In the genomic region with DNA sequence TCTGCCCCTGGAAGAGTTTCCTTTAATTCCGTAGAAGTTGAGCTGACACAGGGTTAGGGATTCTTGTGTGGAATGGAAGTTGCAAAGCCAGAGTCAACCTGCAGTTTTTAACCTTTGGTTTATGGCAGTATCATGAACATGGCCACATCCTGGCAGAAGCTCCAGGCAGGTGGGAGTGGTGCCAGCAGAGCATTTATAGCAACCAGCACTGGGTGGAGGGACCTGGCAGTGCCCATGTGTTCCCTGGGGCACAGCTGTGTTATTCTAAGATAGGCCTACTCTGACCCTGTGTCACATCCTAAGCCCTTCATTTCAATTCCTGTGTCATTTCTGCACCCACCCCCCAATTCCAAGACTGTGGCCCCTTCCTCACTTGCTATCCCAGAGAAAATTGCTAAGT, we compare ENCODE assay signal across 19 cellular contexts. TPM values are rescaled to one million over a fixed set of nuclear protein-coding genes. Genes with fewer than 3 reads are reported as not detected.
DNase-seq lines count a peak whose midpoint lies in the region; ATAC-seq lines count a peak whose summit lies in the region.
"Had no signal": no experiment of that assay in that cellular context is flagged by ENCODE, and none has a peak within 500 bp of the region (broad histone marks: within the 10 kb centered on the region; RNA-seq: fewer than 3 reads in every experiment).

No MANE protein-coding gene starts in this region.

- DNase-seq in G401 (ENCODE audit: low spot score) (peak; percentile 45), NCI-H446 treated with DMSO at 0.1 percent for 48 hours (lab: John Stamatoyannopoulos, UW) (peak; percentile 10), cardiac septum (ENCODE audit: low spot score) (peak; percentile 82), NCI-H82 (lab: John Stamatoyannopoulos, UW) (no peak), SHP77 (lab: John Stamatoyannopoulos, UW) (no peak)
- no peak for DNase-seq in naive thymus-derived CD8-positive, alpha-beta T cell
- DNase-seq in activated CD4-positive, alpha-beta T cell treated with anti-CD3 and anti-CD28 coated beads, Interleukin-2, amount 10 ng/mL, durations not matched to agents 7 days and 5 days = no peak
- DNase-seq: CD8-positive, alpha-beta T cell; EL; GOT3; KBM-7; NCI-H1092; NCI-H2171 treated with DMSO at 0.1 percent for 48 hours; NCI-H510A treated with DMSO at 0.1 percent for 48 hours; NK-92 treated with Interleukin-12 subunit alpha and Interleukin-12 subunit beta, amount 100 ng/mL, for 24 hours had no signal

- H3K4me3 Mint-ChIP-seq in naive thymus-derived CD8-positive, alpha-beta T cell = no peak overlapping the region
- H3K4me3 Mint-ChIP-seq in activated CD4-positive, alpha-beta T cell treated with anti-CD3 and anti-CD28 coated beads, Interleukin-2, amount 10 ng/mL, durations not matched to agents 7 days and 5 days = no peak overlapping the region
- H3K4me3 Mint-ChIP-seq: B cell; CD8-positive, alpha-beta T cell had no signal

- in situ Hi-C loops in G401 (cut with HindIII; ENCODE audit: low sequenced_read_pairs) = no loop called here

- no peaks in the 10 kb centered on the region for H3K9me3 Mint-ChIP-seq in naive thymus-derived CD8-positive, alpha-beta T cell
- H3K9me3 Mint-ChIP-seq in activated CD4-positive, alpha-beta T cell treated with anti-CD3 and anti-CD28 coated beads, Interleukin-2, amount 10 ng/mL, durations not matched to agents 7 days and 5 days = no peaks in the 10 kb centered on the region
- H3K9me3 Mint-ChIP-seq: CD8-positive, alpha-beta T cell had no signal

- CTCF ChIA-PET in activated CD4-positive, alpha-beta T cell treated with anti-CD3 and anti-CD28 coated beads, Interleukin-2, amount 10 ng/mL, durations not matched to agents 7 days and 5 days (lab: Charles Lee) = no interaction called here

- peaks cover 4 to 44% (median 29%) of the 10 kb centered on the region in 4 donors for H3K4me1 Mint-ChIP-seq in naive thymus-derived CD8-positive, alpha-beta T cell
- no peaks in the 10 kb centered on the region for H3K4me1 Mint-ChIP-seq in activated CD4-positive, alpha-beta T cell treated with anti-CD3 and anti-CD28 coated beads, Interleukin-2, amount 10 ng/mL, durations not matched to agents 7 days and 5 days

- no peaks in the 10 kb centered on the region for H3K27me3 Mint-ChIP-seq in naive thymus-derived CD8-positive, alpha-beta T cell
- H3K27me3 Mint-ChIP-seq in activated CD4-positive, alpha-beta T cell treated with anti-CD3 and anti-CD28 coated beads, Interleukin-2, amount 10 ng/mL, durations not matched to agents 7 days and 5 days = peaks cover 6% of the 10 kb centered on the region
- H3K27me3 Mint-ChIP-seq: B cell had no signal

- ATAC-seq in naive thymus-derived CD8-positive, alpha-beta T cell = peak; percentile 59 to 72
- ATAC-seq in HG02610 (IDR thresholded peaks at IDR 0.05; ENCODE audit: unreplicated experiment) = no peak
- ATAC-seq: CD8-positive, alpha-beta T cell; SK-N-SH treated with all-trans-retinoic acid at 6 μM for 48 hours had no signal

- intact Hi-C loops in cardiac septum (cut with DNase I) = no loop called here

- H3K27ac Mint-ChIP-seq in naive thymus-derived CD8-positive, alpha-beta T cell = peak overlapping the region in 2 of 10 donors; percentile 50 to 60
- H3K27ac Mint-ChIP-seq in activated CD4-positive, alpha-beta T cell treated with anti-CD3 and anti-CD28 coated beads, Interleukin-2, amount 10 ng/mL, durations not matched to agents 7 days and 5 days = no peak overlapping the region
- H3K27ac Mint-ChIP-seq: B cell; CD8-positive, alpha-beta T cell had no signal

- H3K36me3 Mint-ChIP-seq in naive thymus-derived CD8-positive, alpha-beta T cell = no peaks in the 10 kb centered on the region
- H3K36me3 Mint-ChIP-seq in activated CD4-positive, alpha-beta T cell treated with anti-CD3 and anti-CD28 coated beads, Interleukin-2, amount 10 ng/mL, durations not matched to agents 7 days and 5 days (ENCODE audit: low read depth) = no peaks in the 10 kb centered on the region
- H3K36me3 Mint-ChIP-seq: CD8-positive, alpha-beta T cell had no signal

- POLR2A ChIA-PET in naive thymus-derived CD8-positive, alpha-beta T cell (lab: Charles Lee) = interaction anchor here (0.6 to 1.9 kb wide), 3 partner anchors 10 to 23 kb away, joined by 5 to 13 read pairs (median 10); no protein-coding TSS in a partner anchor
- POLR2A ChIA-PET in activated CD4-positive, alpha-beta T cell treated with anti-CD3 and anti-CD28 coated beads, Interleukin-2, amount 10 ng/mL, durations not matched to agents 7 days and 5 days (lab: Charles Lee) = no interaction called here

RNA-seq across cellular contexts. Expression of a gene that starts 26.1 kb away (rescaled TPM):
- total RNA-seq in G401 (2014; rRNA removed; shearing (Covaris generic)) = not detected in 2 replicates
- total RNA-seq in cardiac septum = 0.05 TPM
- 10 to 100 TPM; 28.0 to 29.9 TPM for total RNA-seq in naive thymus-derived CD8-positive, alpha-beta T cell
- polyA plus RNA-seq in naive thymus-derived CD8-positive, alpha-beta T cell = 1 to 10 TPM; 5.5 to 6.2 (median 5.9) TPM
- total RNA-seq in activated CD4-positive, alpha-beta T cell treated with anti-CD3 and anti-CD28 coated beads, Interleukin-2, amount 10 ng/mL, durations not matched to agents 7 days and 5 days = 10 to 100 TPM; 10.3 to 10.4 TPM
- total RNA-seq: MCF 10A had no signal

Comparison
In these comparisons a context has a peak if more than half of its experiments do, and no peak if none do; other contexts are left out.
1. DNase-seq: peak in G401 (single experiment), NCI-H446 treated with DMSO at 0.1 percent for 48 hours (single experiment) and cardiac septum (single experiment); none in naive thymus-derived CD8-positive, alpha-beta T cell (0 of 10), NCI-H82 (single experiment), activated CD4-positive, alpha-beta T cell treated with anti-CD3 and anti-CD28 coated beads, Interleukin-2, amount 10 ng/mL, durations not matched to agents 7 days and 5 days (single experiment) and SHP77 (0 of 2).
2. RNA of a gene that starts 26.1 kb away (total RNA-seq): 28.0 to 29.9 TPM in naive thymus-derived CD8-positive, alpha-beta T cell and 10.3 to 10.4 TPM in activated CD4-positive, alpha-beta T cell treated with anti-CD3 and anti-CD28 coated beads, Interleukin-2, amount 10 ng/mL, durations not matched to agents 7 days and 5 days; 0.05 TPM in cardiac septum (single experiment) and not detected in G401; every median in the first group is over 10 times any median in the second.